8 cellular contexts compared by ENCODE assay signal in genomic region chr1:87684194-87684593, GRCh38.
DNase-seq lines count a peak whose midpoint lies in the region; ATAC-seq and TF ChIP-seq lines count a peak whose summit lies in the region.

No MANE protein-coding gene starts in this region.

- peak overlapping the region in 7 of 10 donors; percentile 58 to 87 (median 84) for H3K27ac Mint-ChIP-seq in naive thymus-derived CD8-positive, alpha-beta T cell

- peak overlapping the region; percentile 47 for H3K4me3 ChIP-seq in epithelial cell of esophagus (ENCODE audit: low read length)

- no peaks in the 10 kb centered on the region for H3K4me1 Mint-ChIP-seq in naive thymus-derived CD8-positive, alpha-beta T cell

- TF ChIP-seq CTCF in epithelial cell of esophagus (IDR thresholded peaks at IDR 0.05; ENCODE audit: insufficient read depth, low read depth, low read length, missing control alignments) = no peak

- ATAC-seq in naive thymus-derived CD8-positive, alpha-beta T cell = peak in 1 of 2 donors; percentile 65
- ATAC-seq in HG02642 (IDR thresholded peaks at IDR 0.05; ENCODE audit: poor library complexity, unreplicated experiment) (no peak), HG03521 (IDR thresholded peaks at IDR 0.05; ENCODE audit: unreplicated experiment) (no peak), GM21381 (IDR thresholded peaks at IDR 0.05; ENCODE audit: unreplicated experiment) (no peak)

- POLR2A ChIA-PET in naive thymus-derived CD8-positive, alpha-beta T cell (lab: Charles Lee) = interaction anchor here (1.4 kb wide), 1 partner anchor 356 kb away, joined by 3 read pairs; no protein-coding TSS in a partner anchor

- H3K36me3 Mint-ChIP-seq in naive thymus-derived CD8-positive, alpha-beta T cell = no peaks in the 10 kb centered on the region

- peaks cover 0 to 4% (median 0%) of the 10 kb centered on the region in 5 donors for H3K27me3 Mint-ChIP-seq in naive thymus-derived CD8-positive, alpha-beta T cell

- peak; percentile 39 for DNase-seq in DMS153 (lab: John Stamatoyannopoulos, UW)
- DNase-seq in NCI-H2227 (lab: John Stamatoyannopoulos, UW; ENCODE audit: unreplicated experiment) = peak; percentile 33
- peak; percentile 14 for DNase-seq in epithelial cell of esophagus (ENCODE audit: low read depth)
- DNase-seq in naive thymus-derived CD8-positive, alpha-beta T cell = peak in 1 of 10 donors; percentile 18
- no peak for DNase-seq in EL

- peak overlapping the region; percentile 8 to 84 (median 66) for H3K4me3 Mint-ChIP-seq in naive thymus-derived CD8-positive, alpha-beta T cell

- H3K9me3 Mint-ChIP-seq in naive thymus-derived CD8-positive, alpha-beta T cell = no peaks in the 10 kb centered on the region
